Comparison of ENCODE assay signal across 18 cellular contexts in genomic region chr20:3711418-3712043, GRCh38. TPM values are rescaled to one million over a fixed set of nuclear protein-coding genes. Genes with fewer than 3 reads are reported as not detected.
DNase-seq lines count a peak whose midpoint lies in the region; ATAC-seq and TF ChIP-seq lines count a peak whose summit lies in the region.
"Had no signal": no experiment of that assay in that cellular context is flagged by ENCODE, and none has a peak within 500 bp of the region (broad histone marks: within the 10 kb centered on the region; RNA-seq: fewer than 3 reads in every experiment).

No MANE protein-coding gene starts in this region.

- H3K4me2 ChIP-seq in osteoblast (ENCODE audit: insufficient read depth, low read length): no peak overlapping the region
- no peak overlapping the region for H3K4me2 ChIP-seq in PC-9

- no peaks in the 10 kb centered on the region for H3K36me3 ChIP-seq in right atrium auricular region
- H3K36me3 ChIP-seq in heart left ventricle: peaks cover 0 to 5% (median 0%) of the 10 kb centered on the region in 9 donors
- H3K36me3 ChIP-seq in osteoblast (ENCODE audit: insufficient read depth, low read length): no peaks in the 10 kb centered on the region
- H3K36me3 ChIP-seq in PC-9 (ENCODE audit: low read depth): no peaks in the 10 kb centered on the region

- peak; percentile 13 for ATAC-seq in Right ventricle myocardium superior (ENCODE audit: poor library complexity)
- ATAC-seq in heart left ventricle: peak in 2 of 4 donors; percentile 19 to 23
- no peak for ATAC-seq in HG02623 (IDR thresholded peaks at IDR 0.05; ENCODE audit: unreplicated experiment)

- no peaks in the 10 kb centered on the region for H3F3A ChIP-seq in PC-9 (ENCODE audit: insufficient read depth, low read depth)

- intact Hi-C loops in Right ventricle myocardium superior (cut with DNase I): loop anchor here (2.0 kb wide), 1 partner anchor 35 kb away; no protein-coding TSS in a partner anchor
- intact Hi-C loops in heart left ventricle (cut with DNase I): loop anchor here (1.0 to 10.0 kb wide), 9 partner anchors 33 to 373 kb away; partner anchors contain the start of gene ADISSP (in 1 of the 10)
- intact Hi-C loops in PC-9 (cut with micrococcal nuclease; ENCODE audit: unreplicated experiment): loop anchor here (1.0 to 10.0 kb wide), 2 partner anchors 133 to 148 kb away; partner anchors contain the start of gene MAVS

- TF ChIP-seq CTCF in right atrium auricular region (IDR thresholded peaks at IDR 0.05): no peak
- no peak for TF ChIP-seq CTCF in heart left ventricle (IDR thresholded peaks at IDR 0.05)
- TF ChIP-seq CTCF in osteoblast (IDR thresholded peaks at IDR 0.05; ENCODE audit: extremely low read depth, low read depth, low read length): no peak
- no peak for TF ChIP-seq CTCF in PC-9 (conservative IDR thresholded peaks at IDR 0.05)

- DNase-seq in Right ventricle myocardium superior: no peak
- no peak for DNase-seq in right atrium auricular region (ENCODE audit: low spot score)
- peak in 3 of 5 donors; percentile 5 to 41 (median 26) for DNase-seq in heart left ventricle
- peak; percentile 73 for DNase-seq in osteoblast (ENCODE audit: insufficient read length, low spot score, missing footprints)
- no peak for DNase-seq in PC-9
- no peak for DNase-seq in iPS-NIHi11 (ENCODE audit: low spot score)
- DNase-seq in 8988T: no peak
- DNase-seq: DMS153, NCI-H2081 treated with DMSO at 0.1 percent for 48 hours, NCI-H446 treated with DMSO at 0.1 percent for 48 hours had no signal

- no peaks in the 10 kb centered on the region for H3K79me2 ChIP-seq in osteoblast (ENCODE audit: insufficient read depth, low read length)
- H3K79me2 ChIP-seq in PC-9 (ENCODE audit: low read depth): no peaks in the 10 kb centered on the region

- no peaks in the 10 kb centered on the region for H4K20me1 ChIP-seq in osteoblast (ENCODE audit: insufficient read depth, low read length)
- no peaks in the 10 kb centered on the region for H4K20me1 ChIP-seq in PC-9 (ENCODE audit: insufficient read depth)

- no peak overlapping the region for H2AFZ ChIP-seq in osteoblast (ENCODE audit: low read length)
- no peak overlapping the region for H2AFZ ChIP-seq in PC-9
- H2AFZ ChIP-seq: GM23248 had no signal

- no peaks in the 10 kb centered on the region for H3K9me3 ChIP-seq in right atrium auricular region
- H3K9me3 ChIP-seq in heart left ventricle: no peaks in the 10 kb centered on the region
- no peaks in the 10 kb centered on the region for H3K9me3 ChIP-seq in osteoblast (ENCODE audit: low read depth, low read length)
- no peaks in the 10 kb centered on the region for H3K9me3 ChIP-seq in PC-9 (ENCODE audit: insufficient read depth, low read depth)

- H3K27me3 ChIP-seq in right atrium auricular region (no peaks in the 10 kb centered on the region), heart left ventricle (no peaks in the 10 kb centered on the region), osteoblast (ENCODE audit: insufficient read depth, low read length) (no peaks in the 10 kb centered on the region), PC-9 (ENCODE audit: insufficient read depth, low read depth) (no peaks in the 10 kb centered on the region)

- peak overlapping the region in 1 of 2 donors; percentile 31 for H3K4me3 ChIP-seq in right atrium auricular region
- peak overlapping the region in 7 of 12 donors; percentile 4 to 50 (median 25) for H3K4me3 ChIP-seq in heart left ventricle
- H3K4me3 ChIP-seq in osteoblast (ENCODE audit: insufficient read depth, low read length): no peak overlapping the region
- H3K4me3 ChIP-seq in PC-9: no peak overlapping the region
- H3K4me3 ChIP-seq: GM23248, SK-N-MC had no signal

- CTCF ChIA-PET in PC-9 (lab: Charles Lee): interaction anchor here (0.6 to 2.6 kb wide), 6 partner anchors 14 to 192 kb away, joined by 4 to 14 read pairs (median 8); partner anchors contain the start of gene ADAM33

- H3K27ac ChIP-seq in right atrium auricular region (no peak overlapping the region), heart left ventricle (peak overlapping the region in 2 of 12 donors; percentile 26 to 79), osteoblast (ENCODE audit: low read depth, low read length) (no peak overlapping the region), PC-9 (no peak overlapping the region)
- H3K27ac ChIP-seq: GM23248, SK-N-MC had no signal

- H3K4me1 ChIP-seq in right atrium auricular region: peaks cover 0 to 16% of the 10 kb centered on the region in 2 donors
- peaks cover 0 to 40% (median 11%) of the 10 kb centered on the region in 12 donors for H3K4me1 ChIP-seq in heart left ventricle
- no peaks in the 10 kb centered on the region for H3K4me1 ChIP-seq in osteoblast (ENCODE audit: insufficient read depth, low read length)
- H3K4me1 ChIP-seq in PC-9 (replicated peaks; ENCODE audit: insufficient read depth): no peaks in the 10 kb centered on the region

- POLR2A ChIA-PET in PC-9 (lab: Charles Lee; ENCODE audit: unreplicated experiment): no interaction called here

- no peak for TF ChIP-seq POLR2A in heart left ventricle (IDR thresholded peaks at IDR 0.05)

- H3K9me2 ChIP-seq in PC-9 (ENCODE audit: insufficient read depth): no peaks in the 10 kb centered on the region

- BruUV-seq in PC-9 (replicated peaks; lab: Mats Ljungman, UMichigan): no TSS peak

- 71 to 75% (median 74%) methylated on average over 5 of the region's 5 CpGs for WGBS in heart left ventricle, 4 donors

RNA-seq across cellular contexts. Expression of gene SIGLEC1, which starts 0.9 kb away (rescaled TPM):
- total RNA-seq in Right ventricle myocardium superior: 9.6 TPM
- 1 to 10 TPM; 3.2 to 3.9 TPM for total RNA-seq in right atrium auricular region
- total RNA-seq in heart left ventricle: 10 to 100 TPM in 2 of 9 donors, 1 to 10 TPM in 7; 1.5 to 51.9 (median 5.7) TPM
- 1 to 10 TPM; 1.9 to 6.1 TPM for polyA plus RNA-seq in heart left ventricle
- total RNA-seq in osteoblast: under 0.01 TPM in 1 of 2 replicates, not detected in the other
- 0.13 TPM in 1 of 2 replicates, not detected in the other for total RNA-seq in PC-9 (2021)
- total RNA-seq: activated CD8-positive, alpha-beta T cell treated with anti-CD3 and anti-CD28 coated beads for 36 hours; CD4-positive, CD25-positive, alpha-beta regulatory T cell; fibroblast of villous mesenchyme; GM23248 had no signal
- polyA plus RNA-seq: CD4-positive, CD25-positive, alpha-beta regulatory T cell; GM23248 had no signal

RNA-seq across cellular contexts. Expression of gene HSPA12B, which starts 21.0 kb away (rescaled TPM):
- total RNA-seq in Right ventricle myocardium superior (16.6 TPM), right atrium auricular region (10 to 100 TPM; 11.2 to 13.4 TPM), heart left ventricle (10 to 100 TPM; 10.4 to 35.7 (median 14.3) TPM), osteoblast (not detected in 2 replicates), PC-9 (2021) (not detected in 2 replicates)
- 10 to 100 TPM; 11.8 to 17.3 TPM for polyA plus RNA-seq in heart left ventricle
- total RNA-seq: activated CD8-positive, alpha-beta T cell treated with anti-CD3 and anti-CD28 coated beads for 36 hours; CD4-positive, CD25-positive, alpha-beta regulatory T cell; fibroblast of villous mesenchyme; GM23248; osteocyte had no signal

RNA-seq across cellular contexts. Expression of gene ADAM33, which starts 29.7 kb away (rescaled TPM):
- total RNA-seq in Right ventricle myocardium superior (12.6 TPM), right atrium auricular region (10 to 100 TPM in 1 of 2 donors, 1 to 10 TPM in 1; 9.7 to 13.8 TPM), heart left ventricle (10 to 100 TPM in 2 of 9 donors, 1 to 10 TPM in 7; 2.3 to 10.7 (median 3.5) TPM), osteoblast (3.5 and 11.2 TPM in 2 replicates), PC-9 (2021) (not detected in 2 replicates)
- polyA plus RNA-seq in heart left ventricle: 10 to 100 TPM in 1 of 2 donors, 1 to 10 TPM in 1; 3.2 to 21.2 TPM
- total RNA-seq: activated CD8-positive, alpha-beta T cell treated with anti-CD3 and anti-CD28 coated beads for 36 hours; CD4-positive, CD25-positive, alpha-beta regulatory T cell had no signal
- polyA plus RNA-seq: CD4-positive, CD25-positive, alpha-beta regulatory T cell had no signal

RNA-seq across cellular contexts. Expression of gene GFRA4, which starts 48.3 kb away (rescaled TPM):
- total RNA-seq in Right ventricle myocardium superior (not detected), right atrium auricular region (not detected), heart left ventricle (not detected), osteoblast (not detected in 2 replicates), PC-9 (2021) (not detected in 2 replicates)
- not detected for polyA plus RNA-seq in heart left ventricle
- total RNA-seq: activated CD8-positive, alpha-beta T cell treated with anti-CD3 and anti-CD28 coated beads for 36 hours; CD4-positive, CD25-positive, alpha-beta regulatory T cell; fibroblast of villous mesenchyme; GM23248; osteocyte; urinary bladder had no signal
- polyA plus RNA-seq: CD4-positive, CD25-positive, alpha-beta regulatory T cell; GM23248; urinary bladder had no signal

RNA-seq across cellular contexts. Expression of gene ADISSP, which starts 56.0 kb away (rescaled TPM):
- total RNA-seq in Right ventricle myocardium superior (11.3 TPM), right atrium auricular region (10 to 100 TPM; 10.8 to 11.2 TPM), heart left ventricle (10 to 100 TPM in 6 of 9 donors, 1 to 10 TPM in 3; 7.8 to 22.2 (median 13.7) TPM), osteoblast (15.3 and 18.5 TPM in 2 replicates), PC-9 (2021) (86.9 and 95.0 TPM in 2 replicates)
- 10 to 100 TPM in 1 of 2 donors, 1 to 10 TPM in 1; 9.8 to 19.3 TPM for polyA plus RNA-seq in heart left ventricle

Comparison
In these comparisons a context has a peak if more than half of its experiments do, and no peak if none do; other contexts are left out.
1. DNase-seq: peak in heart left ventricle (3 of 5) and osteoblast (single experiment); none in Right ventricle myocardium superior (single experiment), right atrium auricular region (single experiment), PC-9 (0 of 2), iPS-NIHi11 (single experiment) and 8988T (single experiment).
2. H3K4me3 ChIP-seq: peak in heart left ventricle (7 of 12); none in osteoblast (single experiment) and PC-9 (single experiment).
3. RNA of gene HSPA12B, which starts 21.0 kb away (total RNA-seq): 16.6 TPM in Right ventricle myocardium superior (single experiment), 10.4 to 35.7 TPM in heart left ventricle and 11.2 to 13.4 TPM in right atrium auricular region; not detected in PC-9 and not detected in osteoblast; every median in the first group is over 10 times any median in the second.